ENCODE assay signal across 10 cellular contexts in genomic region chr2:238947920-238948710, GRCh38.
A peak's percentile ranks its signal among the peaks of the same experiment; 100 is the strongest.
DNase-seq lines count a peak whose midpoint lies in the region; ATAC-seq, FAIRE-seq and TF ChIP-seq lines count a peak whose summit lies in the region.
"Had no signal": no experiment of that assay in that cellular context is flagged by ENCODE, and none has a peak within 500 bp of the region (broad histone marks: within the 10 kb centered on the region; RNA-seq: fewer than 3 reads in every experiment).

No MANE protein-coding gene starts in this region.

- DNase-seq in A549 (ENCODE audit: low read depth in 1 of 2, low spot score in 1 of 2): peak; percentile 39 to 59
- peak; percentile 99 for DNase-seq in HT1080 (ENCODE audit: low read depth)
- DNase-seq in activated T-helper 2 cell treated with anti-CD3 and anti-CD28 coated beads, Interferon-gamma antibody, Interleukin-2, Interleukin-4, amounts not matched to agents 10 μg/mL and 5 μg/mL and 100 μg/mL, durations not matched to agents 14 hours and 24 hours and 36 hours (ENCODE audit: low spot score): peak; percentile 4
- DNase-seq in hepatic stellate cell (ENCODE audit: low spot score): peak; percentile 93
- no peak for DNase-seq in occipital lobe (lab: John Stamatoyannopoulos, UW)
- no peak for DNase-seq in chondrocyte (ENCODE audit: low spot score)
- no peak for DNase-seq in hepatocyte (ENCODE audit: low spot score)
- DNase-seq: DND-41 had no signal

- FAIRE-seq in A549 (lab: Jason Lieb, UNC): no peak

- H3K4me3 ChIP-seq in A549: no peak overlapping the region
- no peak overlapping the region for H3K4me3 ChIP-seq in hepatocyte
- H3K4me3 ChIP-seq: skin epidermis had no signal

- H3K4me1 Mint-ChIP-seq in activated T-helper 2 cell treated with anti-CD3 and anti-CD28 coated beads, Interferon-gamma antibody, Interleukin-2, Interleukin-4, amounts not matched to agents 10 μg/mL and 5 μg/mL and 100 μg/mL, durations not matched to agents 14 hours and 24 hours and 36 hours (ENCODE audit: low read depth): peaks cover 10% of the 10 kb centered on the region
- H3K4me1 Mint-ChIP-seq in chondrocyte (ENCODE audit: low read depth): peaks cover 9% of the 10 kb centered on the region

- H3K4me2 ChIP-seq in A549 (peak overlapping the region; percentile 22; the same call in 1 of the 3 replicates), hepatocyte (no peak overlapping the region)

- H3K36me3 Mint-ChIP-seq in activated T-helper 2 cell treated with anti-CD3 and anti-CD28 coated beads, Interferon-gamma antibody, Interleukin-2, Interleukin-4, amounts not matched to agents 10 μg/mL and 5 μg/mL and 100 μg/mL, durations not matched to agents 14 hours and 24 hours and 36 hours (ENCODE audit: low read depth): no peaks in the 10 kb centered on the region
- H3K36me3 Mint-ChIP-seq in chondrocyte (ENCODE audit: low read depth): no peaks in the 10 kb centered on the region

- no peaks in the 10 kb centered on the region for H3K27me3 ChIP-seq in hepatocyte

- 53% methylated on average over 10 of the region's 10 CpGs for WGBS in A549 (ENCODE audit: missing lambda C conversion rate)
- WGBS in hepatocyte (ENCODE audit: low lambda C conversion rate, missing lambda C conversion rate): 79% methylated on average over 10 of the region's 10 CpGs

- no peak for TF ChIP-seq RAD21 in A549 (conservative IDR thresholded peaks at IDR 0.05 in 1 of 2, IDR thresholded peaks at IDR 0.05 in 1 of 2)

- H3K27ac Mint-ChIP-seq in activated T-helper 2 cell treated with anti-CD3 and anti-CD28 coated beads, Interferon-gamma antibody, Interleukin-2, Interleukin-4, amounts not matched to agents 10 μg/mL and 5 μg/mL and 100 μg/mL, durations not matched to agents 14 hours and 24 hours and 36 hours: no peak overlapping the region
- H3K27ac Mint-ChIP-seq in chondrocyte (ENCODE audit: unreplicated experiment): no peak overlapping the region

- H3K9me2 ChIP-seq in hepatocyte (replicated peaks; ENCODE audit: insufficient read depth): no peaks in the 10 kb centered on the region

- no peaks in the 10 kb centered on the region for H3K79me2 ChIP-seq in hepatocyte

- H3K27ac ChIP-seq in A549 (peak overlapping the region in 1 of 2 experiments; percentile 16; a peak in 2 of 6 replicates), hepatocyte (no peak overlapping the region)

- no peaks in the 10 kb centered on the region for H3K9me3 Mint-ChIP-seq in activated T-helper 2 cell treated with anti-CD3 and anti-CD28 coated beads, Interferon-gamma antibody, Interleukin-2, Interleukin-4, amounts not matched to agents 10 μg/mL and 5 μg/mL and 100 μg/mL, durations not matched to agents 14 hours and 24 hours and 36 hours
- no peaks in the 10 kb centered on the region for H3K9me3 Mint-ChIP-seq in chondrocyte (ENCODE audit: low read depth)

- H3K36me3 ChIP-seq in hepatocyte (replicated peaks; ENCODE audit: insufficient read depth, low read depth): no peaks in the 10 kb centered on the region

- TF ChIP-seq CTCF in A549 (IDR thresholded peaks at IDR 0.05) (no peak), chondrocyte (IDR thresholded peaks at IDR 0.05) (no peak), hepatocyte (IDR thresholded peaks at IDR 0.05; ENCODE audit: poor library complexity) (no peak)

- ATAC-seq in A549 (peak; percentile 61 to 72), GM21619 (IDR thresholded peaks at IDR 0.05; ENCODE audit: unreplicated experiment) (no peak)

- H3K9me3 ChIP-seq in A549: no peaks in the 10 kb centered on the region
- no peaks in the 10 kb centered on the region for H3K9me3 ChIP-seq in hepatocyte (ENCODE audit: low read depth)

- no peak for TF ChIP-seq POLR2A in A549 (IDR thresholded peaks at IDR 0.05; ENCODE audit: low read length)

- no peaks in the 10 kb centered on the region for H4K20me1 ChIP-seq in hepatocyte (ENCODE audit: insufficient read depth, poor library complexity, severe bottlenecking)

- no peaks in the 10 kb centered on the region for H3K27me3 Mint-ChIP-seq in activated T-helper 2 cell treated with anti-CD3 and anti-CD28 coated beads, Interferon-gamma antibody, Interleukin-2, Interleukin-4, amounts not matched to agents 10 μg/mL and 5 μg/mL and 100 μg/mL, durations not matched to agents 14 hours and 24 hours and 36 hours (ENCODE audit: low read depth)
- H3K27me3 Mint-ChIP-seq in chondrocyte (ENCODE audit: low read depth): no peaks in the 10 kb centered on the region

- H3K4me1 ChIP-seq in A549 (peaks cover 19% of the 10 kb centered on the region), hepatocyte (ENCODE audit: insufficient read depth) (peaks cover 5% of the 10 kb centered on the region)

- CTCF ChIA-PET in A549 (lab: Yijun Ruan, JAX): interaction anchor here (0.5 to 1.9 kb wide), 6 partner anchors 19 to 637 kb away, joined by 3 to 7 read pairs (median 3); no protein-coding TSS in a partner anchor

- TF ChIP-seq EP300 in A549 (IDR thresholded peaks at IDR 0.05): no peak

- POLR2A ChIA-PET in A549 (lab: Yijun Ruan, JAX): no interaction called here

- intact Hi-C loops in activated T-helper 2 cell treated with anti-CD3 and anti-CD28 coated beads, Interferon-gamma antibody, Interleukin-2, Interleukin-4, amounts not matched to agents 10 μg/mL and 5 μg/mL and 100 μg/mL, durations not matched to agents 14 hours and 24 hours and 36 hours (cut with micrococcal nuclease): no loop called here

- H3K4me3 Mint-ChIP-seq in activated T-helper 2 cell treated with anti-CD3 and anti-CD28 coated beads, Interferon-gamma antibody, Interleukin-2, Interleukin-4, amounts not matched to agents 10 μg/mL and 5 μg/mL and 100 μg/mL, durations not matched to agents 14 hours and 24 hours and 36 hours (ENCODE audit: low read depth): no peak overlapping the region
- H3K4me3 Mint-ChIP-seq in chondrocyte (ENCODE audit: unreplicated experiment): no peak overlapping the region

- no peak overlapping the region for H2AFZ ChIP-seq in hepatocyte

TF ChIP-seq in A549, 52 proteins besides CTCF, POLR2A, EP300 and RAD21:
- TF ChIP-seq BHLHE40 (IDR thresholded peaks at IDR 0.05; ENCODE audit: low read depth, low read length): no peak
- no peak for TF ChIP-seq ZSCAN20 (CRISPR knock-in tag; IDR thresholded peaks at IDR 0.05)
- TF ChIP-seq PHF8 (IDR thresholded peaks at IDR 0.05; ENCODE audit: borderline replicate concordance, low read depth): no peak

Comparison
In these comparisons a context has a peak if more than half of its experiments do, and no peak if none do; other contexts are left out.
1. DNase-seq: peak in A549 (2 of 2), HT1080 (single experiment), activated T-helper 2 cell treated with anti-CD3 and anti-CD28 coated beads, Interferon-gamma antibody, Interleukin-2, Interleukin-4, amounts not matched to agents 10 μg/mL and 5 μg/mL and 100 μg/mL, durations not matched to agents 14 hours and 24 hours and 36 hours (single experiment) and hepatic stellate cell (single experiment); none in occipital lobe (single experiment), chondrocyte (single experiment) and hepatocyte (single experiment).